In the genomic region with DNA sequence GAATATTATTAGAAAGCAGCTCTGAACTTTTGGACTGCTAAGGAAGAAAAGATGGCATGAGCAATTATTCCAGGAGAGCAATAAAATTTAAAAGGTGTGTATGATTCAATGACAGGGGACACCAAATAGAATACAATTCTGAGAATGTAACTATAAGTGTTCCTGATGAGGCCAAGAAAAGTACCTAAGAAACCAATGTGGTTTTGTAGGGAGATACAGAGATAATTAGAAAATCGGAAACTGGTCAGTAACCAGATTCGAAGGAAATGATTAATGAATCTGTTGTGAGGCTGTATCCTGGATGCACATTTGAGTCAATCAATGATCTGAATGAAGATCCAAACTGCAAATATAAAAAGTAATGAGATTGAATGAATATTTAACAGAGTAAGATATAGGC, we compare ENCODE assay signal across 24 cellular contexts.
"Had no signal": no experiment of that assay in that cellular context is flagged by ENCODE, and none has a peak within 500 bp of the region (broad histone marks: within the 10 kb centered on the region; RNA-seq: fewer than 3 reads in every experiment).

No MANE protein-coding gene starts in this region.

- ATAC-seq: activated naive CD4-positive, alpha-beta T cell treated with anti-CD3 and anti-CD28 coated beads, Interleukin-2, amount 50 U/mL, for 72 hours; gastroesophageal sphincter; right lobe of liver had no signal

- H3K4me3 Mint-ChIP-seq: nephron progenitor cell had no signal

- H3K4me3 ChIP-seq: ascending aorta, cardiac muscle cell, coronary artery, dorsolateral prefrontal cortex, gastroesophageal sphincter, hepatocyte, left ventricle myocardium inferior, lung, ovary, right lobe of liver, SK-N-MC, skin epidermis, tibial nerve had no signal

- H3K27me3 ChIP-seq: ascending aorta, cardiac muscle cell, dorsolateral prefrontal cortex, gastroesophageal sphincter, hepatocyte, ovary, right lobe of liver, tibial nerve had no signal

- H3K9me3 Mint-ChIP-seq: brain had no signal

- H3K36me3 ChIP-seq: ovary had no signal

- H3K9me3 ChIP-seq: ovary, right lobe of liver had no signal

- H3K27me3 Mint-ChIP-seq: progenitor cell of endocrine pancreas had no signal

- DNase-seq: activated gamma-delta T cell treated with Interleukin-2 at 50 U/mL for 16 hours; dorsolateral prefrontal cortex; effector memory CD4-positive, alpha-beta T cell; islet precursor cell; left ventricle myocardium inferior; mesendoderm; nephron progenitor cell; ovary; right lobe of liver; SIG-M5; stimulated activated CD4-positive, alpha-beta T cell treated with anti-CD3 and anti-CD28 coated beads, Interleukin-12 subunit alpha, Interleukin-12 subunit beta, amount 100 ng/mL, for 4 hours; stimulated activated CD4-positive, alpha-beta T cell treated with anti-CD3 and anti-CD28 coated beads, Interleukin-4, amount 100 ng/mL, for 1 hour had no signal

- H3K27ac Mint-ChIP-seq: brain, nephron progenitor cell, progenitor cell of endocrine pancreas had no signal

- H3K27ac ChIP-seq: ascending aorta, cardiac muscle cell, coronary artery, dorsolateral prefrontal cortex, gastroesophageal sphincter, hepatocyte, left ventricle myocardium inferior, ovary, right lobe of liver, SK-N-MC, skin epidermis, tibial nerve had no signal
